15 cellular contexts compared by ENCODE assay signal in genomic region chr3:122945230-122945629, GRCh38.
"Had no signal": no experiment of that assay in that cellular context is flagged by ENCODE, and none has a peak within 500 bp of the region (broad histone marks: within the 10 kb centered on the region; RNA-seq: fewer than 3 reads in every experiment).

No MANE protein-coding gene starts in this region.

- DNase-seq: KBM-7, NCI-H1092 treated with DMSO at 0.1 percent for 48 hours, NCI-H187, NCI-H2029, NCI-H2081 treated with DMSO at 0.1 percent for 48 hours, NCI-H2171, NCI-H446, NCI-H510A, NCI-H524 treated with DMSO at 0.1 percent for 48 hours, NCI-H774, SHP77 had no signal

- H3K27ac ChIP-seq: RWPE1 had no signal

- H3K27me3 Mint-ChIP-seq: IgD-negative memory B cell had no signal

- H3K27ac Mint-ChIP-seq: IgD-negative memory B cell had no signal

- H3K9me3 Mint-ChIP-seq: IgD-negative memory B cell had no signal

- H3K4me3 Mint-ChIP-seq: IgD-negative memory B cell had no signal

- ATAC-seq: Panc1, PC-3 had no signal
